Comparison of ENCODE assay signal across 20 cellular contexts in the genomic region with DNA sequence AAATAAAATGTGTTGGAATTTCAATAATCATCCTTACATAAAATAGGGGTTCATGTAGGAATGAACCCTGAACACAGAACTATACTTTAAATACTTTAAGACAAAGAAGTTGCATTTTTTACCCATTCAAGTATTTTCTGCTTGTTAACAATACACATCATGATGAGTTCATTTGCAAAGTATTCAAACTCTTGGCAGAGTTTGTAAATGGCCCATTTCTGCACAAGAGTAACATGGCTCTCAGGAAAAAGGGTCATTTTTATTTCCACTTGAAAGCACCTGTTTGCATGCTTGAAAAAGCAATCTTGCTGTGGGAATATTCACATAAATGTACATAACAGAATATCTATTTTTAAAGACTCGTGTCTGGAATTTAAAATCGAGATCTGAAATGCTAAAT. TPM values are rescaled to one million over a fixed set of nuclear protein-coding genes. Genes with fewer than 3 reads are reported as not detected.
DNase-seq lines count a peak whose midpoint lies in the region; FAIRE-seq and TF ChIP-seq lines count a peak whose summit lies in the region.
"Had no signal": no experiment of that assay in that cellular context is flagged by ENCODE, and none has a peak within 500 bp of the region (broad histone marks: within the 10 kb centered on the region; RNA-seq: fewer than 3 reads in every experiment).

No MANE protein-coding gene starts in this region.

- no peak overlapping the region for H3K4me3 ChIP-seq in astrocyte of the cerebellum (ENCODE audit: low read depth, low read length)
- H3K4me3 ChIP-seq in fibroblast of lung (replicated peaks in 1 of 4; ENCODE audit: control extremely low read depth in 1 of 4, insufficient read depth in 1 of 4, low read depth in 3 of 4, low read length in 4 of 4): no peak overlapping the region
- H3K4me3 ChIP-seq in kidney (ENCODE audit: low read length in 2 of 2): no peak overlapping the region
- H3K4me3 ChIP-seq in MM.1S (ENCODE audit: low read length): no peak overlapping the region
- H3K4me3 ChIP-seq: heart left ventricle, suprapubic skin had no signal

- H3F3A ChIP-seq in MM.1S (ENCODE audit: insufficient read depth, low read length): no peaks in the 10 kb centered on the region

- no peak for FAIRE-seq in kidney (lab: Jason Lieb, UNC)

- H3K79me2 ChIP-seq in fibroblast of lung (ENCODE audit: control insufficient read depth, insufficient read depth, low read length) (no peaks in the 10 kb centered on the region), MM.1S (ENCODE audit: low read length) (no peaks in the 10 kb centered on the region)

- no peak for TF ChIP-seq CTCF in astrocyte of the cerebellum (IDR thresholded peaks at IDR 0.05; ENCODE audit: low read depth, low read length, missing control alignments)
- TF ChIP-seq CTCF in fibroblast of lung (conservative IDR thresholded peaks at IDR 0.05 in 1 of 2, IDR thresholded peaks at IDR 0.05 in 1 of 2; ENCODE audit: low read depth in 1 of 2, low read length in 2 of 2): no peak
- no peak for TF ChIP-seq CTCF in mesothelial cell of epicardium (IDR thresholded peaks at IDR 0.05; ENCODE audit: unreplicated experiment)
- no peak for TF ChIP-seq CTCF in kidney (IDR thresholded peaks at IDR 0.05; ENCODE audit: borderline replicate concordance, extremely low read depth, insufficient read depth)
- TF ChIP-seq CTCF in MM.1S (IDR thresholded peaks at IDR 0.05; ENCODE audit: low read length): no peak

- H3K27ac ChIP-seq in fibroblast of lung (ENCODE audit: insufficient read depth, low read length) (no peak overlapping the region), kidney (ENCODE audit: low read depth in 2 of 2, low read length in 2 of 2) (no peak overlapping the region), MM.1S (ENCODE audit: low read length) (no peak overlapping the region)
- H3K27ac ChIP-seq: suprapubic skin had no signal

- no peaks in the 10 kb centered on the region for H3K9me3 Mint-ChIP-seq in mesothelial cell of epicardium

- no peak overlapping the region for H3K4me3 Mint-ChIP-seq in mesothelial cell of epicardium

- in situ Hi-C loops in astrocyte of the cerebellum (cut with HindIII; ENCODE audit: low sequenced_read_pairs): no loop called here

- H3K9me2 ChIP-seq in MM.1S (replicated peaks; ENCODE audit: insufficient read depth, low read length): no peaks in the 10 kb centered on the region

- H3K36me3 Mint-ChIP-seq in mesothelial cell of epicardium: peaks cover 32% of the 10 kb centered on the region

- H3K4me2 ChIP-seq in fibroblast of lung (ENCODE audit: extremely low read depth, insufficient read depth, low read length) (no peak overlapping the region), MM.1S (ENCODE audit: low read depth, low read length) (no peak overlapping the region)

- intact Hi-C loops in kidney (cut with DNase I): no loop called here

- H3K36me3 ChIP-seq in fibroblast of lung (ENCODE audit: control insufficient read depth, insufficient read depth, low read length) (peaks cover 6% of the 10 kb centered on the region), kidney (ENCODE audit: control insufficient read depth in 1 of 2, insufficient read depth in 2 of 2, low read length in 2 of 2) (peaks cover 26 to 66% of the 10 kb centered on the region in 2 donors), MM.1S (replicated peaks; ENCODE audit: insufficient read depth, low read length) (no peaks in the 10 kb centered on the region)

- H3K27me3 ChIP-seq in fibroblast of lung (ENCODE audit: control insufficient read depth, insufficient read depth, low read length) (no peaks in the 10 kb centered on the region), MM.1S (replicated peaks; ENCODE audit: insufficient read depth, low read length) (no peaks in the 10 kb centered on the region)
- H3K27me3 ChIP-seq: heart left ventricle, suprapubic skin had no signal

- H3K27me3 Mint-ChIP-seq in mesothelial cell of epicardium (ENCODE audit: low read depth): no peaks in the 10 kb centered on the region

- H2AFZ ChIP-seq in fibroblast of lung (ENCODE audit: low read length): no peak overlapping the region
- H2AFZ ChIP-seq in MM.1S (ENCODE audit: low read length): no peak overlapping the region

- no peaks in the 10 kb centered on the region for H3K9me3 ChIP-seq in fibroblast of lung (ENCODE audit: control insufficient read depth, insufficient read depth, low read depth, low read length)
- no peaks in the 10 kb centered on the region for H3K9me3 ChIP-seq in kidney (ENCODE audit: control insufficient read depth in 1 of 2, low read length in 2 of 2)
- H3K9me3 ChIP-seq in MM.1S (replicated peaks; ENCODE audit: insufficient read depth, low read length): no peaks in the 10 kb centered on the region
- H3K9me3 ChIP-seq: heart left ventricle, suprapubic skin had no signal

- H4K20me1 ChIP-seq in fibroblast of lung (ENCODE audit: control insufficient read depth, extremely low read depth, insufficient read depth, low read length) (no peaks in the 10 kb centered on the region), MM.1S (ENCODE audit: insufficient read depth, low read length) (no peaks in the 10 kb centered on the region)

- H3K4me1 Mint-ChIP-seq in mesothelial cell of epicardium: peaks cover 8% of the 10 kb centered on the region

- H3K9ac ChIP-seq in fibroblast of lung (ENCODE audit: insufficient read depth, low read length): no peak overlapping the region
- H3K9ac ChIP-seq in kidney (ENCODE audit: low read length in 2 of 2): no peak overlapping the region
- H3K9ac ChIP-seq in MM.1S (ENCODE audit: low read length): no peak overlapping the region

- H3K4me1 ChIP-seq in fibroblast of lung (ENCODE audit: control insufficient read depth, extremely low read depth, insufficient read depth, low read length): peaks cover 3% of the 10 kb centered on the region
- H3K4me1 ChIP-seq in kidney (ENCODE audit: control insufficient read depth in 1 of 2, insufficient read depth in 1 of 2, low read depth in 1 of 2, low read length in 2 of 2): no peaks in the 10 kb centered on the region
- H3K4me1 ChIP-seq in MM.1S (ENCODE audit: low read length): no peaks in the 10 kb centered on the region
- H3K4me1 ChIP-seq: suprapubic skin had no signal

- no peak overlapping the region for H3K27ac Mint-ChIP-seq in mesothelial cell of epicardium

- DNase-seq in GM04504 (ENCODE audit: low read depth) (peak; percentile 12), astrocyte of the cerebellum (ENCODE audit: low read depth) (peak; percentile 44), fibroblast of lung (ENCODE audit: low read depth in 2 of 2) (peak; percentile 35 to 79), pulmonary artery endothelial cell (ENCODE audit: low read depth, low spot score) (peak; percentile 5), mesothelial cell of epicardium (ENCODE audit: low spot score in 2 of 2, unreplicated experiment in 2 of 2) (no peak), kidney (no peak), NCI-H748 (lab: John Stamatoyannopoulos, UW; ENCODE audit: unreplicated experiment) (no peak), MM.1S (no peak)
- DNase-seq: activated gamma-delta T cell treated with Interleukin-2 at 50 U/mL for 16 hours; activated T-cell treated with anti-CD3 and anti-CD28 coated beads, Interleukin-2, amount 50 U/mL, for 1 hour; central memory CD4-positive, alpha-beta T cell; DMS 273 treated with DMSO at 0.1 percent for 48 hours; effector CD8-positive, alpha-beta T cell; heart left ventricle; Kasumi-1; NCI-H1092; NCI-H187 treated with DMSO at 0.1 percent for 48 hours; NCI-H748 treated with DMSO at 0.1 percent for 48 hours; posterior cingulate gyrus had no signal

RNA-seq across cellular contexts. Expression of a gene that starts 18.1 kb away (rescaled TPM):
- total RNA-seq in fibroblast of lung (97.8 and 118 TPM in 2 replicates), pulmonary artery endothelial cell (84.3 and 90.8 TPM in 2 replicates), mesothelial cell of epicardium (109 to 114 TPM (median 110 TPM) in 3 replicates), kidney (98.5 TPM)
- polyA plus RNA-seq in fibroblast of lung (175 and 193 TPM in 2 replicates), kidney (ENCODE audit: insufficient read depth, low read depth, low replicate concordance) (179 TPM)
- 167 and 170 TPM in 2 replicates for polyA plus RNA-seq in fibroblast of lung (2012)
- 22.7 and 22.8 TPM in 2 replicates for polyA minus RNA-seq in fibroblast of lung (ENCODE audit: low replicate concordance)

Comparison
In these comparisons a context has a peak if more than half of its experiments do, and no peak if none do; other contexts are left out.
1. DNase-seq: peak in GM04504 (single experiment), astrocyte of the cerebellum (single experiment), fibroblast of lung (2 of 2) and pulmonary artery endothelial cell (single experiment); none in mesothelial cell of epicardium (0 of 2), kidney (single experiment), NCI-H748 (single experiment) and MM.1S (single experiment).